In the genomic region with DNA sequence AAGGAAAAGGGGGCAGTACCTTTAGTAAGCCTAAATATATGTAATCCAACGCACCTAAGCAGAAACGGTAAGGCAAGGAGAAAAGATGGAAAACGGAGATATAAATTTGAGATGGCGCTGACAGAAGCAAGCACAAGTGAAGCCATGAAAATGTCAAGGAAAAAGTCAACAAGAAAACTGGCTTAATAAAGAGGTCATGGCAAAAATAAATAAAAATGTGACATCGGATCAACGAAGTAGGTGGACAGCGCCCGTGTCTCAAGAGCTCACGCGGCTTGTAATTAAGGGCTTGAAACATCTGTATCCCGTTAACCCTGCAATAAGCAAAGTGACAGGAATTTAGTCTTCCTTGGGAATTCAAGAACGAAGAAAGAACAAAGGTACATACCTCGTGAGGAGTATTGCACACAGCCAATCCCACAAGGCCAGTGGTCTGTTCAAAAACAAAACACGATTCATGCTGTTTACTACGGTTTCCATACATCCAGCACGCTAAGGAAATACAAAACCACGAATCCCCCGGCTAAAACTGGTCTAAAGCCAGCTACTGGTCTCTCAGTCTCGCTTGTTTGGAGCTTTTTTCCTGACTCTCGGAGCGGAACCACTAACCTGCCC, we compare ENCODE assay signal across 9 cellular contexts. TPM values are rescaled to one million over a fixed set of nuclear protein-coding genes. Genes with fewer than 3 reads are reported as not detected.
DNase-seq lines count a peak whose midpoint lies in the region; ATAC-seq, FAIRE-seq and TF ChIP-seq lines count a peak whose summit lies in the region.
"Had no signal": no experiment of that assay in that cellular context is flagged by ENCODE, and none has a peak within 500 bp of the region (broad histone marks: within the 10 kb centered on the region; RNA-seq: fewer than 3 reads in every experiment).

No MANE protein-coding gene starts in this region.

- H3K79me2 ChIP-seq in astrocyte (ENCODE audit: insufficient read depth, low read length) = peaks cover 38% of the 10 kb centered on the region

- peak overlapping the region; percentile 85 for H3K4me2 ChIP-seq in astrocyte (ENCODE audit: low read length)

- H3K27ac ChIP-seq in astrocyte (ENCODE audit: low read depth, low read length) (peak overlapping the region; percentile 93), left lung (peak overlapping the region; percentile 85)

- FAIRE-seq in astrocyte (lab: Jason Lieb, UNC) = no peak
- no peak for FAIRE-seq in GM19239 (lab: Jason Lieb, UNC)

- peaks cover 1% of the 10 kb centered on the region for H3K36me3 Mint-ChIP-seq in astrocyte (ENCODE audit: low read depth, unreplicated experiment)

- H3K36me3 ChIP-seq in astrocyte (ENCODE audit: insufficient read depth, low read length) (no peaks in the 10 kb centered on the region), left lung (peaks cover 0 to 10% of the 10 kb centered on the region in 2 donors)

- H3K4me3 Mint-ChIP-seq in astrocyte (ENCODE audit: unreplicated experiment) = no peak overlapping the region
- H3K4me3 Mint-ChIP-seq: T-helper 1 cell treated with Interleukin-12 subunit alpha and Interleukin-12 subunit beta and Interleukin-4 antibody, amounts not matched to agents 30 μg/mL and 1 μg/mL, for 36 hours had no signal

- intact Hi-C loops in left lung (cut with DNase I) = no loop called here

- peak overlapping the region; percentile 90 for H2AFZ ChIP-seq in astrocyte (ENCODE audit: low read depth, low read length)

- no peak for DNase-seq in astrocyte (ENCODE audit: low read depth)
- DNase-seq in left lung = no peak
- DNase-seq in NCI-H1930 (lab: John Stamatoyannopoulos, UW) = no peak
- no peak for DNase-seq in GM19239 (ENCODE audit: insufficient read length, low spot score)
- DNase-seq in OCI-M2 (lab: John Stamatoyannopoulos, UW; ENCODE audit: unreplicated experiment) = no peak

- H3K9me3 ChIP-seq in astrocyte (ENCODE audit: insufficient read depth, low read depth, low read length) (no peaks in the 10 kb centered on the region), left lung (no peaks in the 10 kb centered on the region)

- no peak overlapping the region for H3K27ac Mint-ChIP-seq in astrocyte (ENCODE audit: unreplicated experiment)
- H3K27ac Mint-ChIP-seq: T-helper 1 cell treated with Interleukin-12 subunit alpha and Interleukin-12 subunit beta and Interleukin-4 antibody, amounts not matched to agents 30 μg/mL and 1 μg/mL, for 36 hours had no signal

- H3K4me3 ChIP-seq in GM08714 (ENCODE audit: low read length) (peak overlapping the region; percentile 92), astrocyte (ENCODE audit: insufficient read depth, low read depth, low read length) (peak overlapping the region; percentile 98), left lung (peak overlapping the region; percentile 62 to 65)

- H3K9ac ChIP-seq in astrocyte (ENCODE audit: low read length) = peak overlapping the region; percentile 94

- ATAC-seq in HG03066 (IDR thresholded peaks at IDR 0.05; ENCODE audit: low read depth, unreplicated experiment) (peak; percentile 3), left lung (peak; percentile 48), HG02970 (IDR thresholded peaks at IDR 0.05; ENCODE audit: low FRiP score, unreplicated experiment) (no peak)

- H3K9me3 Mint-ChIP-seq in astrocyte (ENCODE audit: unreplicated experiment) = peaks cover 1% of the 10 kb centered on the region
- H3K9me3 Mint-ChIP-seq: T-helper 1 cell treated with Interleukin-12 subunit alpha and Interleukin-12 subunit beta and Interleukin-4 antibody, amounts not matched to agents 30 μg/mL and 1 μg/mL, for 36 hours had no signal

- no peaks in the 10 kb centered on the region for H3K27me3 Mint-ChIP-seq in astrocyte (ENCODE audit: low read depth, unreplicated experiment)

- no peaks in the 10 kb centered on the region for H3K27me3 ChIP-seq in astrocyte (ENCODE audit: insufficient read depth, low read length)
- H3K27me3 ChIP-seq in left lung = no peaks in the 10 kb centered on the region

- H3K4me1 ChIP-seq in astrocyte (ENCODE audit: insufficient read depth, low read length) (no peaks in the 10 kb centered on the region), left lung (peaks cover 9 to 33% of the 10 kb centered on the region in 2 donors)

- no peaks in the 10 kb centered on the region for H3K4me1 Mint-ChIP-seq in astrocyte (ENCODE audit: low read depth, unreplicated experiment)

- TF ChIP-seq CTCF in astrocyte (IDR thresholded peaks at IDR 0.05; ENCODE audit: insufficient read depth, low read depth, low read length) (no peak), left lung (IDR thresholded peaks at IDR 0.05) (no peak)

- no peaks in the 10 kb centered on the region for H4K20me1 ChIP-seq in astrocyte (ENCODE audit: insufficient read depth, low read length)

RNA-seq across cellular contexts. Expression of a gene that starts 0.5 kb away (rescaled TPM):
- total RNA-seq in astrocyte = 48.9 and 50.4 TPM in 2 replicates
- 10 to 100 TPM; 55.2 to 66.6 TPM for total RNA-seq in left lung

RNA-seq across cellular contexts. Expression of a gene that starts 22.7 kb away (rescaled TPM):
- total RNA-seq in astrocyte (0.50 and 0.59 TPM in 2 replicates), left lung (1 to 10 TPM in 1 of 2 donors, under 1 TPM in 1; 0.87 to 1.3 TPM)

RNA-seq across cellular contexts. Expression of a gene that starts 44.5 kb away (rescaled TPM):
- total RNA-seq in astrocyte (not detected in 2 replicates), left lung (not detected)
